28 cellular contexts compared by ENCODE assay signal in the genomic region with DNA sequence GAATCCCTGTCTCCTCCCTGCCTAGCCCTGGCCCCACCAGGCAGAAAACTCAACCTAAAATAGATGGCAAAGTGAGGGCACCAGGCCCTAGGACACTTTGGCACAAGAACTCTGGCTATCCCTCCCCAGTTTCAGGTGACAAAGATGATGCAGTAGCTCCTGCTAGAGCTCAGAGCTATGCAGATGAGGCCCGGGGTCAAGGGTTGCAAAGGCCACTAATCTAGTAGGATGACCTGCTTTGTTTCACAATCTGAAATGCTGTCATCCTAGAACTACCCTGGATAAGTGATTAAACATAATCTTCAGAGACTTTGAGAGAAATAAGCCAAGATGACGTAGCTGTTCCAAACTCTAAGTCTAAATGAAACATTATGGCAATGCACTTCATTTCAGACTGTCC.
"Had no signal": no experiment of that assay in that cellular context is flagged by ENCODE, and none has a peak within 500 bp of the region (broad histone marks: within the 10 kb centered on the region; RNA-seq: fewer than 3 reads in every experiment).

No MANE protein-coding gene starts in this region.

- DNase-seq: stimulated activated CD4-positive, alpha-beta T cell treated with anti-CD3 and anti-CD28 coated beads, Interleukin-2, amount 100 ng/mL, for 48 hours; stimulated activated CD4-positive, alpha-beta T cell treated with anti-CD3 and anti-CD28 coated beads, Interleukin-4, amount 100 ng/mL, for 1 hour; stimulated activated CD4-positive, alpha-beta T cell treated with anti-CD3 and anti-CD28 coated beads, Interleukin-4, amount 100 ng/mL, for 24 hours; stimulated activated CD4-positive, alpha-beta T cell treated with anti-CD3 and anti-CD28 coated beads, Interleukin-4, amount 100 ng/mL, for 4 hours; stimulated activated CD8-positive, alpha-beta memory T cell treated with anti-CD3 and anti-CD28 coated beads, Interleukin-4, amount 100 ng/mL, for 48 hours; stimulated activated naive B cell treated with anti-CD40 and anti-IgM and Interleukin-4, amounts not matched to agents 10 μg/mL and 1 μg/mL and 100 μg/mL, for 72 hours; stimulated activated naive CD4-positive, alpha-beta T cell; stimulated activated naive CD4-positive, alpha-beta T cell treated with Interleukin-2 at 50 U/mL for 16 hours; stimulated activated naive CD8-positive, alpha-beta T cell treated with anti-CD3 and anti-CD28 coated beads, Interleukin-15, amount 100 ng/mL, for 72 hours; stimulated activated naive CD8-positive, alpha-beta T cell treated with anti-CD3 and anti-CD28 coated beads, Interleukin-15, Interleukin-2, amounts not matched to agents 100 U/mL and 50 U/mL, for 24 hours; stomach; substantia nigra; testis; thyroid gland; tibial artery; transverse colon; trophoblast cell; upper lobe of left lung; upper lobe of right lung; uterus had no signal

- H3K27ac ChIP-seq: stomach, suprapubic skin, testis, thoracic aorta, thyroid gland, tibial artery, tibial nerve, transverse colon, upper lobe of left lung, upper lobe of right lung, uterus, vagina had no signal

- H3K36me3 Mint-ChIP-seq: stimulated activated effector memory CD8-positive, alpha-beta T cell treated with anti-CD3 and anti-CD28 coated beads, Interleukin-12 subunit alpha, Interleukin-12 subunit beta, amount 100 ng/mL, for 72 hours; stimulated activated memory B cell treated with anti-CD40 and anti-IgM and Interleukin-4, amounts not matched to agents 10 μg/mL and 1 μg/mL and 100 μg/mL, for 72 hours; stimulated activated naive B cell treated with anti-CD40 and anti-IgM and Interleukin-4, amounts not matched to agents 10 μg/mL and 1 μg/mL and 100 μg/mL, for 72 hours; type B pancreatic cell had no signal

- H3K4me1 Mint-ChIP-seq: stimulated activated effector memory CD8-positive, alpha-beta T cell treated with anti-CD3 and anti-CD28 coated beads, Interleukin-12 subunit alpha, Interleukin-12 subunit beta, amount 100 ng/mL, for 72 hours; stimulated activated memory B cell treated with anti-CD40 and anti-IgM and Interleukin-4, amounts not matched to agents 10 μg/mL and 1 μg/mL and 100 μg/mL, for 72 hours; stimulated activated naive B cell treated with anti-CD40 and anti-IgM and Interleukin-4, amounts not matched to agents 10 μg/mL and 1 μg/mL and 100 μg/mL, for 72 hours; stimulated activated naive CD8-positive, alpha-beta T cell treated with anti-CD3 and anti-CD28 coated beads, Interleukin-15, amount 100 ng/mL, for 72 hours had no signal

- H3K4me1 ChIP-seq: suprapubic skin, thyroid gland, tibial artery, tibial nerve, transverse colon, upper lobe of left lung, upper lobe of right lung, uterus, vagina had no signal

- H3K9me3 ChIP-seq: stomach, suprapubic skin, testis, thoracic aorta, thyroid gland, tibial artery, tibial nerve, transverse colon, upper lobe of left lung, upper lobe of right lung, uterus, vagina had no signal

- H3K9me3 Mint-ChIP-seq: stimulated activated effector memory CD8-positive, alpha-beta T cell treated with anti-CD3 and anti-CD28 coated beads, Interleukin-12 subunit alpha, Interleukin-12 subunit beta, amount 100 ng/mL, for 72 hours; stimulated activated memory B cell treated with anti-CD40 and anti-IgM and Interleukin-4, amounts not matched to agents 10 μg/mL and 1 μg/mL and 100 μg/mL, for 72 hours; stimulated activated naive B cell treated with anti-CD40 and anti-IgM and Interleukin-4, amounts not matched to agents 10 μg/mL and 1 μg/mL and 100 μg/mL, for 72 hours; stimulated activated naive CD8-positive, alpha-beta T cell treated with anti-CD3 and anti-CD28 coated beads, Interleukin-15, amount 100 ng/mL, for 72 hours; stimulated activated naive CD8-positive, alpha-beta T cell treated with anti-CD3 and anti-CD28 coated beads, Interleukin-15, Interleukin-2, amounts not matched to agents 100 ng/mL and 50 ng/mL, for 24 hours had no signal

- H3K27ac Mint-ChIP-seq: stimulated activated effector memory CD8-positive, alpha-beta T cell treated with anti-CD3 and anti-CD28 coated beads, Interleukin-12 subunit alpha, Interleukin-12 subunit beta, amount 100 ng/mL, for 72 hours; stimulated activated memory B cell treated with anti-CD40 and anti-IgM and Interleukin-4, amounts not matched to agents 10 μg/mL and 1 μg/mL and 100 μg/mL, for 72 hours; stimulated activated naive B cell treated with anti-CD40 and anti-IgM and Interleukin-4, amounts not matched to agents 10 μg/mL and 1 μg/mL and 100 μg/mL, for 72 hours; stimulated activated naive CD8-positive, alpha-beta T cell treated with anti-CD3 and anti-CD28 coated beads, Interleukin-15, amount 100 ng/mL, for 72 hours; stimulated activated naive CD8-positive, alpha-beta T cell treated with anti-CD3 and anti-CD28 coated beads, Interleukin-15, Interleukin-2, amounts not matched to agents 100 ng/mL and 50 ng/mL, for 24 hours; type B pancreatic cell had no signal

- H3K4me3 Mint-ChIP-seq: stimulated activated effector memory CD8-positive, alpha-beta T cell treated with anti-CD3 and anti-CD28 coated beads, Interleukin-12 subunit alpha, Interleukin-12 subunit beta, amount 100 ng/mL, for 72 hours; stimulated activated memory B cell treated with anti-CD40 and anti-IgM and Interleukin-4, amounts not matched to agents 10 μg/mL and 1 μg/mL and 100 μg/mL, for 72 hours; stimulated activated naive B cell treated with anti-CD40 and anti-IgM and Interleukin-4, amounts not matched to agents 10 μg/mL and 1 μg/mL and 100 μg/mL, for 72 hours; stimulated activated naive CD8-positive, alpha-beta T cell treated with anti-CD3 and anti-CD28 coated beads, Interleukin-15, amount 100 ng/mL, for 72 hours; stimulated activated naive CD8-positive, alpha-beta T cell treated with anti-CD3 and anti-CD28 coated beads, Interleukin-15, Interleukin-2, amounts not matched to agents 100 ng/mL and 50 ng/mL, for 24 hours; type B pancreatic cell had no signal

- H3K27me3 ChIP-seq: stomach, suprapubic skin, testis, thyroid gland, tibial artery, transverse colon, upper lobe of left lung, upper lobe of right lung, uterus, vagina had no signal

- H3K36me3 ChIP-seq: stomach, suprapubic skin, thoracic aorta, thyroid gland, tibial artery, tibial nerve, transverse colon, upper lobe of left lung, upper lobe of right lung, uterus, vagina had no signal

- H3K4me3 ChIP-seq: stomach, suprapubic skin, testis, thoracic aorta, thyroid gland, tibial artery, tibial nerve, transverse colon, upper lobe of left lung, upper lobe of right lung, uterus, vagina had no signal

- ATAC-seq: stimulated activated effector memory CD8-positive, alpha-beta T cell treated with anti-CD3 and anti-CD28 coated beads, Interleukin-12 subunit alpha, Interleukin-12 subunit beta, amount 100 ng/mL, for 72 hours; stimulated activated naive B cell treated with anti-CD40 and anti-IgM and Interleukin-4, amounts not matched to agents 10 μg/mL and 1 μg/mL and 100 μg/mL, for 72 hours; stimulated activated naive CD8-positive, alpha-beta T cell treated with anti-CD3 and anti-CD28 coated beads, Interleukin-15, amount 100 ng/mL, for 72 hours; stimulated activated naive CD8-positive, alpha-beta T cell treated with anti-CD3 and anti-CD28 coated beads, Interleukin-15, Interleukin-2, amounts not matched to agents 100 U/mL and 50 U/mL, for 24 hours; upper lobe of right lung had no signal
